In genomic region chr3:133881492-133881891, GRCh38 we compare ENCODE assay signal across 23 cellular contexts. TPM values are rescaled to one million over a fixed set of nuclear protein-coding genes. Genes with fewer than 3 reads are reported as not detected.
"Had no signal": no experiment of that assay in that cellular context is flagged by ENCODE, and none has a peak within 500 bp of the region (broad histone marks: within the 10 kb centered on the region; RNA-seq: fewer than 3 reads in every experiment).

No MANE protein-coding gene starts in this region.

- H3K4me3 Mint-ChIP-seq: activated T-cell treated with anti-CD3 and anti-CD28 coated beads, Interleukin-2, amount 50 U/mL, for 24 hours; naive thymus-derived CD8-positive, alpha-beta T cell had no signal

- H3K27me3 ChIP-seq: adrenal gland, ascending aorta, brain microvascular endothelial cell, esophagus muscularis mucosa, hepatocyte, left lung, stomach, suprapubic skin, tibial nerve had no signal

- H3K36me3 Mint-ChIP-seq: immature natural killer cell had no signal

- H3K36me3 ChIP-seq: adrenal gland, ascending aorta, brain microvascular endothelial cell, esophagus muscularis mucosa, left lung, prostate gland, stomach, suprapubic skin, tibial nerve had no signal

- FAIRE-seq: frontal cortex, TTC549 had no signal

- DNase-seq: activated effector memory CD4-positive, alpha-beta T cell treated with anti-CD3 and anti-CD28 coated beads, Interleukin-2, amount 50 U/mL, for 16 hours; activated naive CD4-positive, alpha-beta T cell treated with anti-CD3 and anti-CD28 coated beads, Interleukin-2, amount 50 U/mL, for 16 hours; activated T-cell treated with anti-CD3 and anti-CD28 coated beads, Interleukin-2, amount 50 U/mL, for 24 hours; brain microvascular endothelial cell; dermis blood vessel endothelial cell; effector CD8-positive, alpha-beta T cell; glutamatergic neuron; kidney glomerular epithelial cell; left lung; naive thymus-derived CD8-positive, alpha-beta T cell; stimulated activated CD4-positive, alpha-beta T cell treated with anti-CD3 and anti-CD28 coated beads, Interleukin-4, amount 100 ng/mL, for 24 hours had no signal

- H3K4me3 ChIP-seq: adrenal gland, ascending aorta, esophagus muscularis mucosa, hepatocyte, left lung, lung, prostate gland, stomach, suprapubic skin, tibial nerve had no signal

- H3K27ac Mint-ChIP-seq: activated T-cell treated with anti-CD3 and anti-CD28 coated beads, Interleukin-2, amount 50 U/mL, for 24 hours had no signal

- ATAC-seq: left lung; naive thymus-derived CD8-positive, alpha-beta T cell had no signal

RNA-seq across cellular contexts. Expression of gene RAB6B, which starts 14.2 kb away (rescaled TPM):
- total RNA-seq: naive thymus-derived CD8-positive, alpha-beta T cell had no signal
